ENCODE assay signal across 8 cellular contexts in the genomic region with DNA sequence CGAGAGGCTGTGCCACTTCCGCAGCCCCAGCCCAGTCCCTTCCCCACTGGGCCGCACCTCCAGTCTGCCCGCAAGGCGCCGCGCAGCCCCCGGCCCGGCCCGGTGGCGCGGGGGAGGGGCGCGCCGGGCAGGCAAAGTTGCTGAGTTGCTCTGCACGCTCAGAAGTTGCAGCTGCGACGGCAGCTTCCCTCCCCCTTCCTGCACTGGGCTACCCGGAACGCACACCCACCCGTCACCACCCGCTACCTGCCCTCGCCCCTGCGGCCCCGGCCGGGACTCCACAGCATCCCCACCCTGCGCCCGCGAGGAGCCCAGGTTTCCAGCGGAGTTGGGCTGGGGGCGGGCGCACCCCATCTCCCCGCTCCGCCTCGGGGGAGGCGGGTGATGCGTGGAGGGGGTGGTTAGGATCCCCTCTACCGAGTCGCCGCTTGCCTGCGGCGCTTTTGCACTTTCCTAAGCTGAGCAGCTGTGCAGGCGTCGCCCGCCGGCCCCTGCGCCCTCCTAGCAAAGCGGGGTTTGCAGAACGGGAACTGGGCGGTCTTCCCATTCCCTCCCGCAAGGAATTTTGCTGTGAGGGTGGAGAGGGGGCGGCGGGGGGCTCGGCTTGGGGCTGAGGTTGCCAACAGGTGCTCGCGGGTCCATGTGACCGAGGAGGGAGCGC. TPM values are rescaled to one million over a fixed set of nuclear protein-coding genes. Genes with fewer than 3 reads are reported as not detected.
DNase-seq lines count a peak whose midpoint lies in the region; ATAC-seq, FAIRE-seq and TF ChIP-seq lines count a peak whose summit lies in the region.

No MANE protein-coding gene starts in this region.

- H2AFZ ChIP-seq in endothelial cell of umbilical vein (ENCODE audit: low read depth, low read length) = peak overlapping the region; percentile 92

- peaks cover 14% of the 10 kb centered on the region for H3K27me3 ChIP-seq in CD4-positive, CD25-positive, alpha-beta regulatory T cell (ENCODE audit: control insufficient read depth, insufficient read depth, low read length)
- no peaks in the 10 kb centered on the region for H3K27me3 ChIP-seq in endothelial cell of umbilical vein (ENCODE audit: control insufficient read depth in 2 of 2, insufficient read depth in 2 of 2, low read length in 2 of 2)
- H3K27me3 ChIP-seq in muscle layer of colon (ENCODE audit: control insufficient read depth in 1 of 2, insufficient read depth in 2 of 2, low read length in 2 of 2) = no peaks in the 10 kb centered on the region
- H3K27me3 ChIP-seq in thoracic aorta (replicated peaks; ENCODE audit: insufficient read depth) = no peaks in the 10 kb centered on the region

- peak overlapping the region; percentile 62 for H3K9ac ChIP-seq in endothelial cell of umbilical vein (replicated peaks; ENCODE audit: extremely low read depth, insufficient read depth, low read length)
- H3K9ac ChIP-seq in muscle layer of colon (ENCODE audit: low read length) = no peak overlapping the region

- H3K27ac ChIP-seq in CD4-positive, CD25-positive, alpha-beta regulatory T cell (ENCODE audit: insufficient read depth, low read length, poor library complexity, severe bottlenecking) = no peak overlapping the region
- H3K27ac ChIP-seq in endothelial cell of umbilical vein (ENCODE audit: insufficient read depth, low read depth, low read length) = no peak overlapping the region
- H3K27ac ChIP-seq in muscle layer of colon (ENCODE audit: low read depth, low read length) = peak overlapping the region; percentile 61
- H3K27ac ChIP-seq in thoracic aorta = peak overlapping the region in 1 of 2 donors; percentile 56

- H3K36me3 Mint-ChIP-seq in CD4-positive, CD25-positive, alpha-beta regulatory T cell = no peaks in the 10 kb centered on the region
- H3K36me3 Mint-ChIP-seq in activated CD4-positive, alpha-beta memory T cell treated with anti-CD3 and anti-CD28 coated beads, Interleukin-2, amount 10 ng/mL, durations not matched to agents 7 days and 5 days (ENCODE audit: low read depth) = no peaks in the 10 kb centered on the region

- H3K4me1 Mint-ChIP-seq in CD4-positive, CD25-positive, alpha-beta regulatory T cell = peaks cover 0 to 11% (median 2%) of the 10 kb centered on the region in 4 donors
- H3K4me1 Mint-ChIP-seq in activated CD4-positive, alpha-beta memory T cell treated with anti-CD3 and anti-CD28 coated beads, Interleukin-2, amount 10 ng/mL, durations not matched to agents 7 days and 5 days = peaks cover 5% of the 10 kb centered on the region

- H3K27me3 Mint-ChIP-seq in CD4-positive, CD25-positive, alpha-beta regulatory T cell = peaks cover 35% of the 10 kb centered on the region
- H3K27me3 Mint-ChIP-seq in activated CD4-positive, alpha-beta memory T cell treated with anti-CD3 and anti-CD28 coated beads, Interleukin-2, amount 10 ng/mL, durations not matched to agents 7 days and 5 days = peaks cover 32% of the 10 kb centered on the region

- FAIRE-seq in endothelial cell of umbilical vein (lab: Jason Lieb, UNC) = peak; percentile 71

- peaks cover 9% of the 10 kb centered on the region for H3K4me1 ChIP-seq in CD4-positive, CD25-positive, alpha-beta regulatory T cell (ENCODE audit: control insufficient read depth, insufficient read depth, low read length, poor library complexity, severe bottlenecking)
- peaks cover 9% of the 10 kb centered on the region for H3K4me1 ChIP-seq in endothelial cell of umbilical vein (ENCODE audit: control insufficient read depth, extremely low read depth, insufficient read depth, low read length)
- H3K4me1 ChIP-seq in muscle layer of colon (ENCODE audit: insufficient read depth, low read length) = peaks cover 8% of the 10 kb centered on the region
- peaks cover 4 to 12% of the 10 kb centered on the region in 2 donors for H3K4me1 ChIP-seq in thoracic aorta (ENCODE audit: control insufficient read depth in 1 of 2, low read depth in 2 of 2)

- intact Hi-C loops in endothelial cell of umbilical vein (cut with micrococcal nuclease) = loop anchor here (1.0 to 5.0 kb wide), 3 partner anchors 10 to 365 kb away; partner anchors contain the start of gene RREB1

- no peaks in the 10 kb centered on the region for H3K79me2 ChIP-seq in endothelial cell of umbilical vein (ENCODE audit: control insufficient read depth, insufficient read depth, low read length)

- no TSS peak for BruUV-seq in endothelial cell of umbilical vein (replicated peaks; lab: Mats Ljungman, UMichigan)

- no peaks in the 10 kb centered on the region for H3K9me3 ChIP-seq in CD4-positive, CD25-positive, alpha-beta regulatory T cell (ENCODE audit: control insufficient read depth in 2 of 2, low read length in 2 of 2)
- H3K9me3 ChIP-seq in endothelial cell of umbilical vein (replicated peaks; ENCODE audit: control insufficient read depth, insufficient read depth, low read length) (no peaks in the 10 kb centered on the region), muscle layer of colon (ENCODE audit: low read length) (no peaks in the 10 kb centered on the region), thoracic aorta (no peaks in the 10 kb centered on the region)

- peak; percentile 23 to 62 (median 54) for DNase-seq in CD4-positive, CD25-positive, alpha-beta regulatory T cell
- peak; percentile 93 for DNase-seq in NB4 (ENCODE audit: low read depth)
- DNase-seq in activated CD4-positive, alpha-beta memory T cell treated with anti-CD3 and anti-CD28 coated beads, Interleukin-2, amount 10 ng/mL, durations not matched to agents 7 days and 5 days = peak; percentile 33
- peak; percentile 34 for DNase-seq in endothelial cell of umbilical vein (ENCODE audit: low read depth, low spot score)
- DNase-seq in thoracic aorta (ENCODE audit: low spot score) = no peak

- dilution Hi-C loops in endothelial cell of umbilical vein (cut with MboI; ENCODE audit: extremely low pct_ligation_motif_present, low sequenced_read_pairs) = no loop called here

- ATAC-seq in CD4-positive, CD25-positive, alpha-beta regulatory T cell (ENCODE audit: low read depth in 2 of 2) = peak; percentile 79 to 86
- ATAC-seq in GM21447 (IDR thresholded peaks at IDR 0.05; ENCODE audit: unreplicated experiment) = peak; percentile 68
- ATAC-seq in thoracic aorta (ENCODE audit: insufficient number of reproducible peaks, low FRiP score, low read depth) = no peak
- ATAC-seq in GM21619 (IDR thresholded peaks at IDR 0.05; ENCODE audit: unreplicated experiment) = no peak

- H3K9me1 ChIP-seq in endothelial cell of umbilical vein (replicated peaks; ENCODE audit: control insufficient read depth, extremely low read depth, insufficient read depth, low read length) = no peaks in the 10 kb centered on the region

- H3K36me3 ChIP-seq in CD4-positive, CD25-positive, alpha-beta regulatory T cell (ENCODE audit: control insufficient read depth, insufficient read depth, low read length) = no peaks in the 10 kb centered on the region
- H3K36me3 ChIP-seq in endothelial cell of umbilical vein (ENCODE audit: control insufficient read depth in 2 of 2, extremely low read depth in 1 of 2, insufficient read depth in 2 of 2, low read length in 2 of 2) (no peaks in the 10 kb centered on the region), muscle layer of colon (ENCODE audit: insufficient read depth, low read length) (no peaks in the 10 kb centered on the region), thoracic aorta (no peaks in the 10 kb centered on the region)

- CTCF ChIA-PET in activated CD4-positive, alpha-beta memory T cell treated with anti-CD3 and anti-CD28 coated beads, Interleukin-2, amount 10 ng/mL, durations not matched to agents 7 days and 5 days (lab: Charles Lee) = no interaction called here
- CTCF ChIA-PET in endothelial cell of umbilical vein (lab: Charles Lee) = interaction anchor here (1.0 to 2.6 kb wide), 4 partner anchors 34 to 375 kb away, joined by 3 to 9 read pairs (median 6); no protein-coding TSS in a partner anchor

- POLR2A ChIA-PET in activated CD4-positive, alpha-beta memory T cell treated with anti-CD3 and anti-CD28 coated beads, Interleukin-2, amount 10 ng/mL, durations not matched to agents 7 days and 5 days (lab: Charles Lee) = no interaction called here
- POLR2A ChIA-PET in endothelial cell of umbilical vein (lab: Charles Lee) = no interaction called here

- peak overlapping the region; percentile 78 for H3K4me2 ChIP-seq in endothelial cell of umbilical vein (ENCODE audit: insufficient read depth, low read length)

- no peak overlapping the region for H3K27ac Mint-ChIP-seq in CD4-positive, CD25-positive, alpha-beta regulatory T cell
- no peak overlapping the region for H3K27ac Mint-ChIP-seq in activated CD4-positive, alpha-beta memory T cell treated with anti-CD3 and anti-CD28 coated beads, Interleukin-2, amount 10 ng/mL, durations not matched to agents 7 days and 5 days

- TF ChIP-seq CTCF in NB4 (IDR thresholded peaks at IDR 0.05; ENCODE audit: low read depth, low read length) = no peak
- TF ChIP-seq CTCF in endothelial cell of umbilical vein (IDR thresholded peaks at IDR 0.05; ENCODE audit: extremely low read depth in 1 of 2, insufficient read depth in 1 of 2, low read depth in 1 of 2, low read length in 2 of 2) = no peak
- no peak for TF ChIP-seq CTCF in thoracic aorta (IDR thresholded peaks at IDR 0.05)

- no peak overlapping the region for H3K4me3 ChIP-seq in CD4-positive, CD25-positive, alpha-beta regulatory T cell (ENCODE audit: low read depth, low read length)
- H3K4me3 ChIP-seq in NB4 (ENCODE audit: low read depth, low read length) (peak overlapping the region; percentile 78), endothelial cell of umbilical vein (replicated peaks in 1 of 3; ENCODE audit: insufficient read depth in 1 of 3, low read depth in 1 of 3, low read length in 3 of 3) (peak overlapping the region; percentile 48 to 63 (median 62)), muscle layer of colon (ENCODE audit: low read depth in 1 of 2, low read length in 2 of 2) (peak overlapping the region; percentile 63 to 74), thoracic aorta (peak overlapping the region; percentile 81)

- no peaks in the 10 kb centered on the region for H4K20me1 ChIP-seq in endothelial cell of umbilical vein (replicated peaks; ENCODE audit: control insufficient read depth, extremely low read depth, insufficient read depth, low read length)

- peak; percentile 32 for TF ChIP-seq POLR2A in NB4 (IDR thresholded peaks at IDR 0.05; ENCODE audit: extremely low read depth, insufficient read length)
- TF ChIP-seq POLR2A in endothelial cell of umbilical vein (IDR thresholded peaks at IDR 0.05; ENCODE audit: low read depth, low read length) = no peak

- H3K4me3 Mint-ChIP-seq in CD4-positive, CD25-positive, alpha-beta regulatory T cell = peak overlapping the region in 3 of 4 donors; percentile 44 to 80 (median 58)
- H3K4me3 Mint-ChIP-seq in activated CD4-positive, alpha-beta memory T cell treated with anti-CD3 and anti-CD28 coated beads, Interleukin-2, amount 10 ng/mL, durations not matched to agents 7 days and 5 days = no peak overlapping the region

- H3K9me3 Mint-ChIP-seq in CD4-positive, CD25-positive, alpha-beta regulatory T cell = no peaks in the 10 kb centered on the region
- no peaks in the 10 kb centered on the region for H3K9me3 Mint-ChIP-seq in activated CD4-positive, alpha-beta memory T cell treated with anti-CD3 and anti-CD28 coated beads, Interleukin-2, amount 10 ng/mL, durations not matched to agents 7 days and 5 days

RNA-seq across cellular contexts. Expression of gene RREB1, which starts 55.9 kb away (rescaled TPM):
- 45.2 TPM for total RNA-seq in CD4-positive, CD25-positive, alpha-beta regulatory T cell
- polyA plus RNA-seq in CD4-positive, CD25-positive, alpha-beta regulatory T cell = 1 to 10 TPM; 1.2 to 3.8 (median 2.1) TPM
- 10 to 100 TPM; 26.5 to 27.9 TPM for total RNA-seq in activated CD4-positive, alpha-beta memory T cell treated with anti-CD3 and anti-CD28 coated beads, Interleukin-2, amount 10 ng/mL, durations not matched to agents 7 days and 5 days
- total RNA-seq in endothelial cell of umbilical vein = 30.8 and 33.0 TPM in 2 replicates
- 3.1 and 3.7 TPM in 2 replicates for polyA plus RNA-seq in endothelial cell of umbilical vein
- 2.9 and 3.6 TPM in 2 replicates for polyA plus RNA-seq in endothelial cell of umbilical vein (2011; cell fraction: cytosol; rRNA removed)
- polyA plus RNA-seq in endothelial cell of umbilical vein (2011; cell fraction: nucleus; rRNA removed) = 14.8 and 18.3 TPM in 2 replicates
- 8.7 and 10.9 TPM in 2 replicates for polyA plus RNA-seq in endothelial cell of umbilical vein (2012)
- 26.6 and 27.2 TPM in 2 replicates for polyA minus RNA-seq in endothelial cell of umbilical vein
- 12.1 TPM for polyA minus RNA-seq in endothelial cell of umbilical vein (2011; cell fraction: cytosol; rRNA and poly(A)+ RNA removed)
- polyA minus RNA-seq in endothelial cell of umbilical vein (2011; cell fraction: nucleus; rRNA and poly(A)+ RNA removed) = 30.9 and 41.3 TPM in 2 replicates
- 10 to 100 TPM; 30.6 to 39.3 TPM for total RNA-seq in thoracic aorta

Comparison
In these comparisons a context has a peak if more than half of its experiments do, and no peak if none do; other contexts are left out.
1. ATAC-seq: peak in CD4-positive, CD25-positive, alpha-beta regulatory T cell (2 of 2) and GM21447 (single experiment); none in thoracic aorta (single experiment) and GM21619 (single experiment).